In genomic region chr7:141220263-141220662, GRCh38 we compare ENCODE assay signal across 1 cellular context.
TF ChIP-seq lines count a peak whose summit lies in the region.

No MANE protein-coding gene starts in this region.

TF ChIP-seq in GM23338, 12 proteins besides CTCF, POLR2A, EP300 and RAD21 (continued from another document):
- TF ChIP-seq REST (IDR thresholded peaks at IDR 0.05; ENCODE audit: unreplicated experiment) (peak; percentile 33), STAT1 (IDR thresholded peaks at IDR 0.05; ENCODE audit: unreplicated experiment) (no peak)
